In genomic region chr3:98513736-98514135, GRCh38 we compare ENCODE assay signal across 27 cellular contexts. TPM values are rescaled to one million over a fixed set of nuclear protein-coding genes. Genes with fewer than 3 reads are reported as not detected.
DNase-seq lines count a peak whose midpoint lies in the region; ATAC-seq, FAIRE-seq and TF ChIP-seq lines count a peak whose summit lies in the region.
"Had no signal": no experiment of that assay in that cellular context is flagged by ENCODE, and none has a peak within 500 bp of the region (broad histone marks: within the 10 kb centered on the region; RNA-seq: fewer than 3 reads in every experiment).

No MANE protein-coding gene starts in this region.

- H3K9me2 ChIP-seq in HCT116 (ENCODE audit: insufficient read depth), result no peaks in the 10 kb centered on the region
- H3K9me2 ChIP-seq: SK-N-SH had no signal

- H3K4me2 ChIP-seq in HCT116 (ENCODE audit: low read length), result peak overlapping the region; percentile 45
- H3K4me2 ChIP-seq: hepatocyte, neural progenitor cell, SK-N-SH had no signal

- H3K9me3 ChIP-seq in HCT116 (ENCODE audit: control insufficient read depth in 1 of 2, insufficient read depth in 1 of 2, low read depth in 1 of 2, low read length in 2 of 2), result no peaks in the 10 kb centered on the region
- H3K9me3 ChIP-seq: gastroesophageal sphincter, right lobe of liver, SK-N-SH, tibial artery had no signal

- TF ChIP-seq CTCF in CD14-positive monocyte (IDR thresholded peaks at IDR 0.05) (no peak), HCT116 (IDR thresholded peaks at IDR 0.05 in 2 of 3, conservative IDR thresholded peaks at IDR 0.05 in 1 of 3; ENCODE audit: borderline replicate concordance in 1 of 3, insufficient read depth in 1 of 3, low read depth in 2 of 3, low read length in 2 of 3) (no peak), coronary artery (IDR thresholded peaks at IDR 0.05) (no peak), chondrocyte (IDR thresholded peaks at IDR 0.05) (no peak)

- no peak overlapping the region for H3K4me3 ChIP-seq in HCT116 (replicated peaks in 1 of 2; ENCODE audit: low read depth in 1 of 2, low read length in 2 of 2)
- no peak overlapping the region for H3K4me3 ChIP-seq in coronary artery
- H3K4me3 ChIP-seq: gastroesophageal sphincter, hepatocyte, neural progenitor cell, right lobe of liver, tibial artery had no signal

- H3K4me1 Mint-ChIP-seq in CD14-positive monocyte (peaks cover 16% of the 10 kb centered on the region), chondrocyte (ENCODE audit: low read depth) (no peaks in the 10 kb centered on the region)
- peaks cover 42% of the 10 kb centered on the region for H3K4me1 Mint-ChIP-seq in activated naive CD8-positive, alpha-beta T cell treated with anti-CD3 and anti-CD28 coated beads for 36 hours
- H3K4me1 Mint-ChIP-seq: neural progenitor cell had no signal

- TF ChIP-seq POLR2A in HCT116 (IDR thresholded peaks at IDR 0.05; ENCODE audit: borderline replicate concordance, extremely low read depth, insufficient read depth, insufficient read length), result no peak

- no peaks in the 10 kb centered on the region for H4K20me1 ChIP-seq in HCT116 (ENCODE audit: insufficient read depth)

- RAD21 ChIA-PET in HCT116 (lab: Charles Lee; ENCODE audit: low non-redundant PET in 1 of 2, low total read pairs in 2 of 2, uncharacterized antibody in 2 of 2, unreplicated experiment in 2 of 2), result no interaction called here

- no peak overlapping the region for H2AFZ ChIP-seq in HCT116 (ENCODE audit: low read depth, low read length, poor library complexity, severe bottlenecking)
- H2AFZ ChIP-seq: hepatocyte, neural progenitor cell had no signal

- H3K27me3 ChIP-seq in HCT116 (ENCODE audit: insufficient read depth, low read length), result no peaks in the 10 kb centered on the region
- H3K27me3 ChIP-seq: gastroesophageal sphincter, hepatocyte, neural progenitor cell, right lobe of liver, tibial artery had no signal

- H3K27ac Mint-ChIP-seq in CD14-positive monocyte (peak overlapping the region in 4 of 7 donors; percentile 40 to 77 (median 70)), chondrocyte (ENCODE audit: unreplicated experiment) (no peak overlapping the region)
- peak overlapping the region; percentile 23 for H3K27ac Mint-ChIP-seq in activated naive CD8-positive, alpha-beta T cell treated with anti-CD3 and anti-CD28 coated beads for 36 hours
- H3K27ac Mint-ChIP-seq: brain; neural progenitor cell; T-helper 1 cell treated with Interleukin-12 subunit alpha and Interleukin-12 subunit beta and Interleukin-4 antibody, amounts not matched to agents 30 μg/mL and 1 μg/mL, for 36 hours had no signal

- no peaks in the 10 kb centered on the region for H3K27me3 Mint-ChIP-seq in CD14-positive monocyte (ENCODE audit: low read depth in 3 of 3)
- H3K27me3 Mint-ChIP-seq in activated naive CD8-positive, alpha-beta T cell treated with anti-CD3 and anti-CD28 coated beads for 36 hours, result no peaks in the 10 kb centered on the region
- no peaks in the 10 kb centered on the region for H3K27me3 Mint-ChIP-seq in chondrocyte (ENCODE audit: low read depth)
- H3K27me3 Mint-ChIP-seq: brain; CD4-positive, CD25-positive, alpha-beta regulatory T cell had no signal

- H3K27ac ChIP-seq in HCT116 (ENCODE audit: low read depth, low read length) (peak overlapping the region; percentile 86), coronary artery (no peak overlapping the region)
- H3K27ac ChIP-seq: gastroesophageal sphincter, hepatocyte, neural progenitor cell, right lobe of liver, tibial artery had no signal

- peak overlapping the region; percentile 23 for H3K9ac ChIP-seq in HCT116 (ENCODE audit: low read length)
- H3K9ac ChIP-seq: neural progenitor cell, SK-N-SH had no signal

- BruUV-seq in HCT116 (replicated peaks; lab: Mats Ljungman, UMichigan), result TSS peak; percentile 52

- peaks cover 33% of the 10 kb centered on the region for H3K79me2 ChIP-seq in HCT116 (ENCODE audit: insufficient read depth, low read length)

- H3K4me3 Mint-ChIP-seq in CD14-positive monocyte, result no peak overlapping the region
- no peak overlapping the region for H3K4me3 Mint-ChIP-seq in activated naive CD8-positive, alpha-beta T cell treated with anti-CD3 and anti-CD28 coated beads for 36 hours
- no peak overlapping the region for H3K4me3 Mint-ChIP-seq in chondrocyte (ENCODE audit: unreplicated experiment)
- H3K4me3 Mint-ChIP-seq: brain; neural progenitor cell; T-helper 1 cell treated with Interleukin-12 subunit alpha and Interleukin-12 subunit beta and Interleukin-4 antibody, amounts not matched to agents 30 μg/mL and 1 μg/mL, for 36 hours had no signal

- peak; percentile 46 for ATAC-seq in HCT116
- no peak for ATAC-seq in HG03571 (IDR thresholded peaks at IDR 0.05; ENCODE audit: unreplicated experiment)
- ATAC-seq: right lobe of liver had no signal

- CTCF ChIA-PET in HCT116 (lab: Charles Lee), result no interaction called here

- peaks cover 81 to 96% of the 10 kb centered on the region in 2 experiments for H3K4me1 ChIP-seq in HCT116 (ENCODE audit: control insufficient read depth in 1 of 2, insufficient read depth in 2 of 2, low read length in 2 of 2)
- H3K4me1 ChIP-seq: neural progenitor cell, right lobe of liver had no signal

- no peak for DNase-seq in CD14-positive monocyte (ENCODE audit: low spot score)
- DNase-seq in HCT116 (ENCODE audit: low read depth, low spot score), result no peak
- DNase-seq in activated naive CD8-positive, alpha-beta T cell treated with anti-CD3 and anti-CD28 coated beads for 36 hours, result no peak
- DNase-seq in frontal cortex (ENCODE audit: low spot score in 2 of 2), result no peak
- no peak for DNase-seq in coronary artery (ENCODE audit: low spot score)
- no peak for DNase-seq in chondrocyte (ENCODE audit: low spot score)
- no peak for DNase-seq in COLO668 (lab: John Stamatoyannopoulos, UW; ENCODE audit: unreplicated experiment)
- DNase-seq: activated gamma-delta T cell; CD4-positive, CD25-positive, alpha-beta regulatory T cell; NCI-H1105 treated with DMSO at 0.1 percent for 48 hours; NCI-H1930; NCI-H748 treated with DMSO at 0.1 percent for 48 hours; right lobe of liver; RPMI8226; SK-N-SH; stimulated activated CD4-positive, alpha-beta T cell treated with anti-CD3 and anti-CD28 coated beads, Interleukin-4, amount 100 ng/mL, for 1 hour; tibial artery had no signal

- TF ChIP-seq RAD21 in HCT116 (IDR thresholded peaks at IDR 0.05; ENCODE audit: low read depth), result no peak

- FAIRE-seq in frontal cortex (lab: Jason Lieb, UNC), result peak; percentile 48
- FAIRE-seq: colon had no signal

- intact Hi-C loops in CD14-positive monocyte (cut with micrococcal nuclease), result no loop called here
- intact Hi-C loops in HCT116 (cut with micrococcal nuclease), result no loop called here

- POLR2A ChIA-PET in HCT116 (lab: Charles Lee), result interaction anchor here (1.0 to 3.3 kb wide), 6 partner anchors 9 to 50 kb away, joined by 3 to 14 read pairs (median 4); partner anchors contain the start of gene CLDND1

- H3K36me3 ChIP-seq in HCT116 (ENCODE audit: control insufficient read depth in 1 of 2, insufficient read depth in 2 of 2, low read length in 2 of 2), result peaks cover 23 to 29% of the 10 kb centered on the region in 2 experiments

- H3K36me3 Mint-ChIP-seq in CD14-positive monocyte, result peaks cover 56 to 57% of the 10 kb centered on the region in 2 donors
- H3K36me3 Mint-ChIP-seq in activated naive CD8-positive, alpha-beta T cell treated with anti-CD3 and anti-CD28 coated beads for 36 hours, result peaks cover 73% of the 10 kb centered on the region
- peaks cover 16% of the 10 kb centered on the region for H3K36me3 Mint-ChIP-seq in chondrocyte (ENCODE audit: low read depth)

- H3K9me3 Mint-ChIP-seq in CD14-positive monocyte (no peaks in the 10 kb centered on the region), chondrocyte (ENCODE audit: low read depth) (no peaks in the 10 kb centered on the region)
- no peaks in the 10 kb centered on the region for H3K9me3 Mint-ChIP-seq in activated naive CD8-positive, alpha-beta T cell treated with anti-CD3 and anti-CD28 coated beads for 36 hours
- H3K9me3 Mint-ChIP-seq: brain; CD4-positive, CD25-positive, alpha-beta regulatory T cell; neural progenitor cell; T-helper 1 cell treated with Interleukin-12 subunit alpha and Interleukin-12 subunit beta and Interleukin-4 antibody, amounts not matched to agents 30 μg/mL and 1 μg/mL, for 36 hours had no signal

TF ChIP-seq in HCT116, 20 proteins besides CTCF, POLR2A, EP300 and RAD21 (continues in another document):
- TF ChIP-seq MAX (IDR thresholded peaks at IDR 0.05) (peak; percentile 37), ELF1 (IDR thresholded peaks at IDR 0.05; ENCODE audit: borderline replicate concordance, low read depth) (no peak)

RNA-seq across cellular contexts. Expression of gene CLDND1, which starts 9.0 kb away (rescaled TPM):
- 10 to 100 TPM; 65.3 to 76.0 TPM for polyA plus RNA-seq in CD14-positive monocyte
- 472 TPM for total RNA-seq in HCT116 (2021; ENCODE audit: unreplicated experiment)
- 307 and 351 TPM in 2 replicates for polyA plus RNA-seq in HCT116 (2012)
- total RNA-seq in activated naive CD8-positive, alpha-beta T cell treated with anti-CD3 and anti-CD28 coated beads for 36 hours, result 100 to 1,000 TPM; 196 to 204 TPM
- total RNA-seq in frontal cortex, result 124 TPM
- total RNA-seq in chondrocyte, result 86.4 to 100.0 TPM (median 89.7 TPM) in 3 replicates

RNA-seq across cellular contexts. Expression of gene OR5K2, which starts 16.3 kb away (rescaled TPM):
- polyA plus RNA-seq in CD14-positive monocyte, result not detected
- not detected for total RNA-seq in HCT116 (2021; ENCODE audit: unreplicated experiment)
- not detected in 2 replicates for polyA plus RNA-seq in HCT116 (2012)
- total RNA-seq in activated naive CD8-positive, alpha-beta T cell treated with anti-CD3 and anti-CD28 coated beads for 36 hours, result not detected
- total RNA-seq in frontal cortex, result not detected
- not detected in 3 replicates for total RNA-seq in chondrocyte
- total RNA-seq: CD4-positive, CD25-positive, alpha-beta regulatory T cell; Daoy; esophagus mucosa; gastroesophageal sphincter; hepatocyte; HT-29; right lobe of liver had no signal
- polyA plus RNA-seq: CD4-positive, CD25-positive, alpha-beta regulatory T cell; hepatocyte; SK-N-SH had no signal

RNA-seq across cellular contexts. Expression of gene GPR15, which starts 18.0 kb away (rescaled TPM):
- polyA plus RNA-seq in CD14-positive monocyte, result not detected
- total RNA-seq in HCT116 (2021; ENCODE audit: unreplicated experiment) (1.1 TPM), frontal cortex (not detected), chondrocyte (not detected in 3 replicates)
- 1.1 and 1.6 TPM in 2 replicates for polyA plus RNA-seq in HCT116 (2012)
- 1 to 10 TPM in 1 of 2 experiments, under 1 TPM in 1; 0.52 to 1.0 TPM for total RNA-seq in activated naive CD8-positive, alpha-beta T cell treated with anti-CD3 and anti-CD28 coated beads for 36 hours
- total RNA-seq: Daoy, gastroesophageal sphincter, hepatocyte, HT-29, right lobe of liver had no signal
- polyA plus RNA-seq: hepatocyte, SK-N-SH had no signal

RNA-seq across cellular contexts. Expression of gene OR5K1, which starts 50.7 kb away (rescaled TPM):
- not detected for polyA plus RNA-seq in CD14-positive monocyte
- total RNA-seq in HCT116 (2021; ENCODE audit: unreplicated experiment), result not detected
- polyA plus RNA-seq in HCT116 (2012), result not detected in 2 replicates
- not detected for total RNA-seq in activated naive CD8-positive, alpha-beta T cell treated with anti-CD3 and anti-CD28 coated beads for 36 hours
- not detected for total RNA-seq in frontal cortex
- total RNA-seq in chondrocyte, result not detected in 3 replicates
- total RNA-seq: CD4-positive, CD25-positive, alpha-beta regulatory T cell; Daoy; esophagus mucosa; gastroesophageal sphincter; hepatocyte; HT-29; right lobe of liver had no signal
- polyA plus RNA-seq: CD4-positive, CD25-positive, alpha-beta regulatory T cell; hepatocyte; SK-N-SH had no signal
